Comparison of ENCODE assay signal across 19 cellular contexts in the genomic region with DNA sequence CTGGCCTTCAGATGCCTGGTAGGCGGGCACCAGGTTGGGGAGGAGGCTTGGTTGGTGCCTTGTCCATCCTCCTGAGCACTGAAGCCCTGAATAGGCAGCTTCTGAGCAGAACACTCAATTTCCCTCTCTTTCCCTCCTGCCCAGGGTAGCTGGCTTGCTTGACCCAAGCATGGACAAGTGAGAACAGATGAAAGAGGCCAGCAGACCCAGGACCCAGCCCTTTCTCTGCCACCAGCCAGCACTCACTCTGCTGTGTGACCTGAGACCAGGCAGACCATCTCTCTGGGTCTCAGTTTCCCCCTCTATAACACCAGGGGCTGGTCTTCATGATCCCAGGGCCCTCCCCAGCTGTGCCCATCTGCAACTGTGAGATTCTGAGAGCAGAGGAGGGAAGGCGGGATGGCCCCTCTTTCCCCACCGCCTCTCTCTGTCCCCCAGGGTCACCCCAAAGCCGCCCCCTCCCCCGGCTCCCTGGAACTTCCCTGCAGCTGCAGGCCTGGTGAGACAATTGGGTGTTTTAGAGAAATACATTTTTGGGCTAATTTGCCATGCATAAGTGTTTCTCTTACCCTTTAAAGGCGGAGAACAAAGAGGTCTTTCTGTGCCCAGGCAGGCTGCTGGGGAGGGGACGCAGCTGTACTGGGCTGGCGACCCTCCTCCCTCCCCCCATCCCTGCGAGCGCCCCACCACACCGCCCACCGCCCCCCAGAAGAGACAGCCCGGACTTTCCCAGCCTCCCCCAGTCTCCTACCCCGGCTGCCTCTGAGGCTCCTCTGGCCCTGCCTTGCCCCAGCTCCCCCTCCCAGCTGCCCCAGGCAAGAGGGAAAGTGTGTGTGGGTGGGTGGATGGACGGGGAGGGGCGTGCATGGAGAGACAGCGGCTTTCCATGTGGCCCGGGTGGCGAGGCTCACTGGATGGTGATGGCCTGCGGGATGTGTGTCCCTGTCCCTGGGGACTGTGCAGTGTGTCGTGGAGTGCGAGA. TPM values are rescaled to one million over a fixed set of nuclear protein-coding genes. Genes with fewer than 3 reads are reported as not detected.
A peak's percentile ranks its signal among the peaks of the same experiment; 100 is the strongest.
DNase-seq lines count a peak whose midpoint lies in the region; ATAC-seq and TF ChIP-seq lines count a peak whose summit lies in the region.
"Had no signal": no experiment of that assay in that cellular context is flagged by ENCODE, and none has a peak within 500 bp of the region (broad histone marks: within the 10 kb centered on the region; RNA-seq: fewer than 3 reads in every experiment).

No MANE protein-coding gene starts in this region.

- H3K4me3 Mint-ChIP-seq in central memory CD8-positive, alpha-beta T cell, result no peak overlapping the region
- no peak overlapping the region for H3K4me3 Mint-ChIP-seq in neural progenitor cell

- H3K27ac ChIP-seq in Karpas-422 (ENCODE audit: low read length) (0 out of 2 replicates have a peak overlapping the region, but pooled peaks have one; percentile 11), neural progenitor cell (no peak overlapping the region), MM.1S (ENCODE audit: low read length) (no peak overlapping the region)
- H3K27ac ChIP-seq: vagina had no signal

- H3F3A ChIP-seq in neural progenitor cell (ENCODE audit: low read depth), result no peaks in the 10 kb centered on the region
- H3F3A ChIP-seq in MM.1S (ENCODE audit: insufficient read depth, low read length), result no peaks in the 10 kb centered on the region

- ATAC-seq in central memory CD8-positive, alpha-beta T cell (replicated peaks; ENCODE audit: extremely low read depth, poor library complexity, severe bottlenecking), result no peak
- ATAC-seq: activated naive CD4-positive, alpha-beta T cell treated with anti-CD3 and anti-CD28 coated beads, Interleukin-2, amount 50 U/mL, for 72 hours had no signal

- H3K36me3 ChIP-seq in Karpas-422 (ENCODE audit: insufficient read depth, low read length) (no peaks in the 10 kb centered on the region), neural progenitor cell (no peaks in the 10 kb centered on the region), MM.1S (replicated peaks; ENCODE audit: insufficient read depth, low read length) (no peaks in the 10 kb centered on the region)
- H3K36me3 ChIP-seq: vagina had no signal

- no peaks in the 10 kb centered on the region for H3K36me3 Mint-ChIP-seq in central memory CD8-positive, alpha-beta T cell (ENCODE audit: insufficient read depth)
- no peaks in the 10 kb centered on the region for H3K36me3 Mint-ChIP-seq in neural progenitor cell
- H3K36me3 Mint-ChIP-seq: activated naive CD4-positive, alpha-beta T cell treated with anti-CD3 and anti-CD28 coated beads, Interleukin-2, amount 50 U/mL, for 72 hours had no signal

- H3K9ac ChIP-seq in Karpas-422 (ENCODE audit: low read length) (peak overlapping the region; percentile 14; the same call in 1 of the 2 replicates), neural progenitor cell (no peak overlapping the region), MM.1S (ENCODE audit: low read length) (no peak overlapping the region)

- no peaks in the 10 kb centered on the region for H3K9me3 Mint-ChIP-seq in central memory CD8-positive, alpha-beta T cell
- H3K9me3 Mint-ChIP-seq in neural progenitor cell, result no peaks in the 10 kb centered on the region
- H3K9me3 Mint-ChIP-seq: activated naive CD4-positive, alpha-beta T cell treated with anti-CD3 and anti-CD28 coated beads, Interleukin-2, amount 50 U/mL, for 72 hours; IgD-negative memory B cell had no signal

- H3K4me1 ChIP-seq in Karpas-422 (ENCODE audit: low read length) (peaks cover 20% of the 10 kb centered on the region), neural progenitor cell (peaks cover 23% of the 10 kb centered on the region), MM.1S (ENCODE audit: low read length) (no peaks in the 10 kb centered on the region)

- no peak for DNase-seq in Karpas-422
- DNase-seq in central memory CD8-positive, alpha-beta T cell (ENCODE audit: low spot score in 2 of 2), result no peak
- DNase-seq in neural progenitor cell (ENCODE audit: low spot score), result no peak
- DNase-seq in MM.1S, result no peak
- no peak for DNase-seq in activated CD4-positive, alpha-beta T cell treated with anti-CD3 and anti-CD28 coated beads, Interleukin-2, amount 50 U/mL, for 1 hour
- no peak for DNase-seq in NCI-H1417 (lab: John Stamatoyannopoulos, UW)
- DNase-seq: activated CD4-positive, alpha-beta T cell treated with anti-CD3 and anti-CD28 coated beads for 4 hours; central memory CD4-positive, alpha-beta T cell; GDM1; NCI-H1092 treated with DMSO at 0.1 percent for 48 hours; NCI-H2227 treated with DMSO at 0.1 percent for 48 hours; SHP77; stimulated activated naive CD4-positive, alpha-beta T cell treated with Interleukin-2 at 50 U/mL for 16 hours; T-helper 9 cell had no signal

- peak overlapping the region; percentile 15 for H3K4me2 ChIP-seq in Karpas-422 (ENCODE audit: low read depth, low read length, poor library complexity, severe bottlenecking)
- H3K4me2 ChIP-seq in neural progenitor cell, result peak overlapping the region; percentile 13
- no peak overlapping the region for H3K4me2 ChIP-seq in MM.1S (ENCODE audit: low read depth, low read length)

- H3K79me2 ChIP-seq in Karpas-422 (ENCODE audit: low read length) (no peaks in the 10 kb centered on the region), neural progenitor cell (ENCODE audit: low read depth) (no peaks in the 10 kb centered on the region), MM.1S (ENCODE audit: low read length) (no peaks in the 10 kb centered on the region)

- H4K20me1 ChIP-seq in Karpas-422 (ENCODE audit: insufficient read depth, low read depth, low read length), result no peaks in the 10 kb centered on the region
- no peaks in the 10 kb centered on the region for H4K20me1 ChIP-seq in neural progenitor cell (ENCODE audit: low read depth)
- no peaks in the 10 kb centered on the region for H4K20me1 ChIP-seq in MM.1S (ENCODE audit: insufficient read depth, low read length)

- H2AFZ ChIP-seq in Karpas-422 (ENCODE audit: low read length), result no peak overlapping the region
- H2AFZ ChIP-seq in neural progenitor cell (replicated peaks), result no peak overlapping the region
- H2AFZ ChIP-seq in MM.1S (ENCODE audit: low read length), result no peak overlapping the region

- no peaks in the 10 kb centered on the region for H3K27me3 Mint-ChIP-seq in central memory CD8-positive, alpha-beta T cell
- peaks cover 7% of the 10 kb centered on the region for H3K27me3 Mint-ChIP-seq in neural progenitor cell (ENCODE audit: insufficient read depth, low read depth)

- H3K4me3 ChIP-seq in Karpas-422 (ENCODE audit: low read length) (no peak overlapping the region), neural progenitor cell (no peak overlapping the region), MM.1S (ENCODE audit: low read length) (no peak overlapping the region)
- H3K4me3 ChIP-seq: vagina had no signal

- H3K9me3 ChIP-seq in Karpas-422 (ENCODE audit: low read length) (no peaks in the 10 kb centered on the region), neural progenitor cell (ENCODE audit: low read depth) (no peaks in the 10 kb centered on the region), MM.1S (replicated peaks; ENCODE audit: insufficient read depth, low read length) (no peaks in the 10 kb centered on the region)
- H3K9me3 ChIP-seq: vagina had no signal

- H3K27ac Mint-ChIP-seq in central memory CD8-positive, alpha-beta T cell (ENCODE audit: low read depth), result peak overlapping the region; percentile 56
- peak overlapping the region; percentile 26 for H3K27ac Mint-ChIP-seq in neural progenitor cell
- H3K27ac Mint-ChIP-seq: IgD-negative memory B cell had no signal

- no peaks in the 10 kb centered on the region for H3K27me3 ChIP-seq in Karpas-422 (ENCODE audit: low read length)
- H3K27me3 ChIP-seq in neural progenitor cell, result no peaks in the 10 kb centered on the region
- H3K27me3 ChIP-seq in MM.1S (replicated peaks; ENCODE audit: insufficient read depth, low read length), result no peaks in the 10 kb centered on the region
- H3K27me3 ChIP-seq: vagina had no signal

- H3K4me1 Mint-ChIP-seq in central memory CD8-positive, alpha-beta T cell, result peaks cover 9% of the 10 kb centered on the region
- H3K4me1 Mint-ChIP-seq in neural progenitor cell, result peaks cover 37% of the 10 kb centered on the region

- H3K9me2 ChIP-seq in Karpas-422 (replicated peaks; ENCODE audit: insufficient read depth, low read length), result no peaks in the 10 kb centered on the region
- no peaks in the 10 kb centered on the region for H3K9me2 ChIP-seq in MM.1S (replicated peaks; ENCODE audit: insufficient read depth, low read length)

- TF ChIP-seq CTCF in neural progenitor cell (IDR thresholded peaks at IDR 0.05) (no peak), MM.1S (IDR thresholded peaks at IDR 0.05; ENCODE audit: low read length) (no peak)

RNA-seq across cellular contexts. Expression of a gene that starts 30.8 kb away (rescaled TPM):
- 11.0 and 29.2 TPM in 2 replicates for total RNA-seq in Karpas-422 (2014; rRNA removed; shearing (Covaris generic); ENCODE audit: low replicate concordance)
- total RNA-seq in neural progenitor cell (ENCODE audit: low replicate concordance), result 10.7 and 31.8 TPM in 2 replicates

RNA-seq across cellular contexts. Expression of a gene that starts 42.1 kb away (rescaled TPM):
- total RNA-seq in Karpas-422 (2014; rRNA removed; shearing (Covaris generic); ENCODE audit: low replicate concordance), result not detected in 2 replicates
- 0.99 and 4.5 TPM in 2 replicates for total RNA-seq in neural progenitor cell (ENCODE audit: low replicate concordance)
- total RNA-seq: activated naive CD4-positive, alpha-beta T cell treated with anti-CD3 and anti-CD28 coated beads, Interleukin-2, amount 50 U/mL, for 72 hours; fibroblast of villous mesenchyme; mesenteric fat pad had no signal

RNA-seq across cellular contexts. Expression of a gene that starts 57.6 kb away (rescaled TPM):
- total RNA-seq in Karpas-422 (2014; rRNA removed; shearing (Covaris generic); ENCODE audit: low replicate concordance), result not detected in 2 replicates
- total RNA-seq in neural progenitor cell (ENCODE audit: low replicate concordance), result 1.0 and 3.1 TPM in 2 replicates
- total RNA-seq: fibroblast of villous mesenchyme, mesenteric fat pad had no signal
